In genomic region chr2:161237397-161238263, GRCh38 we compare ENCODE assay signal across 7 cellular contexts.
DNase-seq lines count a peak whose midpoint lies in the region; ATAC-seq, FAIRE-seq and TF ChIP-seq lines count a peak whose summit lies in the region.

No MANE protein-coding gene starts in this region.

- no peaks in the 10 kb centered on the region for H3K36me3 ChIP-seq in mucosa of descending colon (ENCODE audit: low read depth)

- H3K9me3 ChIP-seq in mucosa of descending colon: no peaks in the 10 kb centered on the region

- TF ChIP-seq CTCF in epithelial cell of proximal tubule (conservative IDR thresholded peaks at IDR 0.05; ENCODE audit: low read depth, low read length): no peak
- no peak for TF ChIP-seq CTCF in mucosa of descending colon (IDR thresholded peaks at IDR 0.05)

- peak; percentile 37; the same call in 1 of the 2 replicates for TF ChIP-seq POLR2A in GM12892 (IDR thresholded peaks at IDR 0.05; ENCODE audit: low read depth, low read length)

- intact Hi-C loops in mucosa of descending colon (cut with DNase I, micrococcal nuclease): no loop called here

- peak; percentile 84 for FAIRE-seq in GM12892 (lab: Jason Lieb, UNC)

- ATAC-seq in HG02759 (IDR thresholded peaks at IDR 0.05; ENCODE audit: unreplicated experiment) (peak; percentile 51), mucosa of descending colon (peak; percentile 81)

- H3K4me3 ChIP-seq in epithelial cell of proximal tubule (ENCODE audit: low read depth, low read length) (peak overlapping the region; percentile 57), mucosa of descending colon (no peak overlapping the region)

- peak; percentile 19 for DNase-seq in GM12892 (ENCODE audit: insufficient read length)
- peak; percentile 62 for DNase-seq in NCI-H345 (lab: John Stamatoyannopoulos, UW)
- DNase-seq in activated T-cell treated with anti-CD3 and anti-CD28 coated beads for 4 hours: peak; percentile 48
- DNase-seq in epithelial cell of proximal tubule (ENCODE audit: low read depth): no peak
- DNase-seq in mucosa of descending colon: peak; percentile 55 to 70 (median 68)
- peak; percentile 13 for DNase-seq in stromal cell of bone marrow (ENCODE audit: low read depth)

- H3K4me1 ChIP-seq in mucosa of descending colon (ENCODE audit: low read depth): peaks cover 8% of the 10 kb centered on the region
